ENCODE assay signal across 9 cellular contexts in genomic region chr1:41404308-41404755, GRCh38. TPM values are rescaled to one million over a fixed set of nuclear protein-coding genes. Genes with fewer than 3 reads are reported as not detected.
DNase-seq lines count a peak whose midpoint lies in the region; ATAC-seq and TF ChIP-seq lines count a peak whose summit lies in the region.
"Had no signal": no experiment of that assay in that cellular context is flagged by ENCODE, and none has a peak within 500 bp of the region (broad histone marks: within the 10 kb centered on the region; RNA-seq: fewer than 3 reads in every experiment).

No MANE protein-coding gene starts in this region.

- peaks cover 7% of the 10 kb centered on the region for H3K4me1 Mint-ChIP-seq in stimulated activated effector memory CD8-positive, alpha-beta T cell treated with anti-CD3 and anti-CD28 coated beads, Interleukin-12 subunit alpha, Interleukin-12 subunit beta, amount 100 ng/mL, for 72 hours

- no peak for TF ChIP-seq EP300 in tibial nerve (IDR thresholded peaks at IDR 0.05)

- H3K36me3 ChIP-seq in tibial nerve: no peaks in the 10 kb centered on the region

- peaks cover 0 to 8% (median 0%) of the 10 kb centered on the region in 4 donors for H3K4me1 ChIP-seq in tibial nerve

- peaks cover 0 to 21% of the 10 kb centered on the region in 2 donors for H3K27me3 ChIP-seq in tibial nerve

- 5 to 7% methylated on average over 8 to 10 of the region's 10 CpGs for WGBS in tibial nerve, 2 donors

- peak overlapping the region; percentile 62 for H3K4me3 Mint-ChIP-seq in stimulated activated effector memory CD8-positive, alpha-beta T cell treated with anti-CD3 and anti-CD28 coated beads, Interleukin-12 subunit alpha, Interleukin-12 subunit beta, amount 100 ng/mL, for 72 hours

- peaks cover 4 to 12% of the 10 kb centered on the region in 2 donors for H3K36me3 Mint-ChIP-seq in activated naive CD4-positive, alpha-beta T cell treated with anti-CD3 and anti-CD28 coated beads, Interleukin-2, amount 50 U/mL, for 72 hours
- H3K36me3 Mint-ChIP-seq in stimulated activated effector memory CD8-positive, alpha-beta T cell treated with anti-CD3 and anti-CD28 coated beads, Interleukin-12 subunit alpha, Interleukin-12 subunit beta, amount 100 ng/mL, for 72 hours: no peaks in the 10 kb centered on the region

- H3K27ac Mint-ChIP-seq in activated naive CD4-positive, alpha-beta T cell treated with anti-CD3 and anti-CD28 coated beads, Interleukin-2, amount 50 U/mL, for 72 hours: no peak overlapping the region
- peak overlapping the region; percentile 75 for H3K27ac Mint-ChIP-seq in stimulated activated effector memory CD8-positive, alpha-beta T cell treated with anti-CD3 and anti-CD28 coated beads, Interleukin-12 subunit alpha, Interleukin-12 subunit beta, amount 100 ng/mL, for 72 hours

- TF ChIP-seq POLR2A in tibial nerve (IDR thresholded peaks at IDR 0.05): no peak

- H3K9me3 Mint-ChIP-seq in activated naive CD4-positive, alpha-beta T cell treated with anti-CD3 and anti-CD28 coated beads, Interleukin-2, amount 50 U/mL, for 72 hours: no peaks in the 10 kb centered on the region
- H3K9me3 Mint-ChIP-seq in stimulated activated effector memory CD8-positive, alpha-beta T cell treated with anti-CD3 and anti-CD28 coated beads, Interleukin-12 subunit alpha, Interleukin-12 subunit beta, amount 100 ng/mL, for 72 hours: no peaks in the 10 kb centered on the region

- peak; percentile 28 to 92 for ATAC-seq in activated naive CD4-positive, alpha-beta T cell treated with anti-CD3 and anti-CD28 coated beads, Interleukin-2, amount 50 U/mL, for 72 hours
- peak; percentile 86 for ATAC-seq in stimulated activated effector memory CD8-positive, alpha-beta T cell treated with anti-CD3 and anti-CD28 coated beads, Interleukin-12 subunit alpha, Interleukin-12 subunit beta, amount 100 ng/mL, for 72 hours
- ATAC-seq in HG03342 (IDR thresholded peaks at IDR 0.05; ENCODE audit: unreplicated experiment): no peak

- H3K27ac ChIP-seq in tibial nerve: no peak overlapping the region

- DNase-seq in activated naive CD4-positive, alpha-beta T cell treated with anti-CD3 and anti-CD28 coated beads, Interleukin-2, amount 50 U/mL, for 72 hours (ENCODE audit: low spot score in 2 of 2): peak in 1 of 2 donors; percentile 39
- DNase-seq in activated naive CD4-positive, alpha-beta T cell treated with anti-CD3 and anti-CD28 coated beads, Interleukin-2, amount 50 U/mL, for 16 hours: no peak
- DNase-seq in NCI-H524 treated with DMSO at 0.1 percent for 48 hours (lab: John Stamatoyannopoulos, UW) (peak; percentile 86), cerebellar cortex (ENCODE audit: low spot score) (peak; percentile 70), tibial nerve (ENCODE audit: low spot score in 2 of 2) (no peak)
- DNase-seq in stimulated activated effector memory CD8-positive, alpha-beta T cell treated with anti-CD3 and anti-CD28 coated beads, Interleukin-12 subunit alpha, Interleukin-12 subunit beta, amount 100 ng/mL, for 72 hours (ENCODE audit: low spot score in 2 of 2): no peak
- no peak for DNase-seq in activated CD4-positive, CD25-positive, alpha-beta regulatory T cell (lab: John Stamatoyannopoulos, UW)

- H3K4me3 ChIP-seq in tibial nerve: no peak overlapping the region

- TF ChIP-seq CTCF in tibial nerve (IDR thresholded peaks at IDR 0.05): no peak

- H3K9me3 ChIP-seq in tibial nerve: no peaks in the 10 kb centered on the region

RNA-seq across cellular contexts. Expression of gene FOXO6, which starts 43.1 kb away (rescaled TPM):
- total RNA-seq in activated naive CD4-positive, alpha-beta T cell treated with anti-CD3 and anti-CD28 coated beads, Interleukin-2, amount 50 U/mL, for 72 hours: under 1 TPM in 1 of 2 donors, not detected in 1; 0.39 TPM
- total RNA-seq in tibial nerve: 1 to 10 TPM in 2 of 4 donors, under 1 TPM in 2; 0.44 to 4.4 (median 1.7) TPM
- total RNA-seq: glomerular endothelial cell had no signal

Comparison
In these comparisons a context has a peak if more than half of its experiments do, and no peak if none do; other contexts are left out.
1. DNase-seq: peak in NCI-H524 treated with DMSO at 0.1 percent for 48 hours (single experiment) and cerebellar cortex (single experiment); none in activated naive CD4-positive, alpha-beta T cell treated with anti-CD3 and anti-CD28 coated beads, Interleukin-2, amount 50 U/mL, for 16 hours (single experiment), stimulated activated effector memory CD8-positive, alpha-beta T cell treated with anti-CD3 and anti-CD28 coated beads, Interleukin-12 subunit alpha, Interleukin-12 subunit beta, amount 100 ng/mL, for 72 hours (0 of 2), tibial nerve (0 of 2) and activated CD4-positive, CD25-positive, alpha-beta regulatory T cell (0 of 4).